Comparison of ENCODE assay signal across 21 cellular contexts in genomic region chr16:1226692-1227091, GRCh38. TPM values are rescaled to one million over a fixed set of nuclear protein-coding genes. Genes with fewer than 3 reads are reported as not detected.
"Had no signal": no experiment of that assay in that cellular context is flagged by ENCODE, and none has a peak within 500 bp of the region (broad histone marks: within the 10 kb centered on the region; RNA-seq: fewer than 3 reads in every experiment).

No MANE protein-coding gene starts in this region.

RNA-seq across cellular contexts. Expression of gene TPSG1, which starts 1.6 kb away (rescaled TPM):
- total RNA-seq: activated B cell treated with CpG ODN at 0.5 μM for 24 hours; activated CD4-positive, alpha-beta memory T cell treated with anti-CD3 and anti-CD28 coated beads for 36 hours; activated CD4-positive, alpha-beta T cell treated with anti-CD3 and anti-CD28 coated beads, Interleukin-2, amount 10 ng/mL, durations not matched to agents 24 days and 14 days; activated CD8-positive, alpha-beta memory T cell treated with anti-CD3 and anti-CD28 coated beads for 36 hours; activated CD8-positive, alpha-beta T cell treated with anti-CD3 and anti-CD28 coated beads for 36 hours; activated naive CD4-positive, alpha-beta T cell treated with anti-CD3 and anti-CD28 coated beads for 36 hours; activated naive CD4-positive, alpha-beta T cell treated with anti-CD3 and anti-CD28 coated beads, Interleukin-2, amount 50 U/mL, for 72 hours; activated naive CD8-positive, alpha-beta T cell treated with anti-CD3 and anti-CD28 coated beads for 36 hours; activated T-cell treated with anti-CD3 and anti-CD28 coated beads, Interleukin-2, amount 50 U/mL, for 4 hours; activated T-helper 1 cell treated with anti-CD3 and anti-CD28 coated beads, Interleukin-12 subunit alpha, Interleukin-12 subunit beta, Interleukin-2, Interleukin-4 antibody, amounts not matched to agents 30 ng/mL and 10 ng/mL and 1 ng/mL, durations not matched to agents 14 hours and 24 hours and 36 hours; activated T-helper 17 cell treated with anti-CD3 and anti-CD28 coated beads, Interleukin-2, amount 50 U/mL, for 72 hours; astrocyte; body of pancreas; cardiac muscle cell; T-cell; T-helper 1 cell treated with Interleukin-12 subunit alpha and Interleukin-12 subunit beta and Interleukin-4 antibody, amounts not matched to agents 30 ng/mL and 1 ng/mL, for 36 hours; T-helper 17 cell; T-helper 2 cell treated with Interferon-gamma antibody and Interleukin-4, amounts not matched to agents 100 ng/mL and 5 ng/mL, for 36 hours had no signal

RNA-seq across cellular contexts. Expression of gene TPSB2, which starts 3.3 kb away (rescaled TPM):
- total RNA-seq: activated B cell treated with CpG ODN at 0.5 μM for 24 hours; activated CD4-positive, alpha-beta memory T cell treated with anti-CD3 and anti-CD28 coated beads for 36 hours; activated CD4-positive, alpha-beta T cell treated with anti-CD3 and anti-CD28 coated beads, Interleukin-2, amount 10 ng/mL, durations not matched to agents 24 days and 14 days; activated CD8-positive, alpha-beta memory T cell treated with anti-CD3 and anti-CD28 coated beads for 36 hours; activated CD8-positive, alpha-beta T cell treated with anti-CD3 and anti-CD28 coated beads for 36 hours; activated naive CD4-positive, alpha-beta T cell treated with anti-CD3 and anti-CD28 coated beads for 36 hours; activated naive CD8-positive, alpha-beta T cell treated with anti-CD3 and anti-CD28 coated beads for 36 hours; activated T-helper 1 cell treated with anti-CD3 and anti-CD28 coated beads, Interleukin-12 subunit alpha, Interleukin-12 subunit beta, Interleukin-2, Interleukin-4 antibody, amounts not matched to agents 30 ng/mL and 10 ng/mL and 1 ng/mL, durations not matched to agents 14 hours and 24 hours and 36 hours; activated T-helper 17 cell treated with anti-CD3 and anti-CD28 coated beads, Interleukin-2, amount 50 U/mL, for 72 hours; astrocyte; cardiac muscle cell; T-helper 1 cell treated with Interleukin-12 subunit alpha and Interleukin-12 subunit beta and Interleukin-4 antibody, amounts not matched to agents 30 ng/mL and 1 ng/mL, for 36 hours; T-helper 17 cell; T-helper 2 cell treated with Interferon-gamma antibody and Interleukin-4, amounts not matched to agents 100 ng/mL and 5 ng/mL, for 36 hours had no signal
- polyA plus RNA-seq: cardiac muscle cell had no signal

RNA-seq across cellular contexts. Expression of gene TPSAB1, which starts 13.8 kb away (rescaled TPM):
- total RNA-seq: activated B cell treated with CpG ODN at 0.5 μM for 24 hours; activated CD4-positive, alpha-beta memory T cell treated with anti-CD3 and anti-CD28 coated beads for 36 hours; activated CD4-positive, alpha-beta T cell treated with anti-CD3 and anti-CD28 coated beads, Interleukin-2, amount 10 ng/mL, durations not matched to agents 24 days and 14 days; activated CD8-positive, alpha-beta memory T cell treated with anti-CD3 and anti-CD28 coated beads for 36 hours; activated CD8-positive, alpha-beta T cell treated with anti-CD3 and anti-CD28 coated beads for 36 hours; activated naive CD4-positive, alpha-beta T cell treated with anti-CD3 and anti-CD28 coated beads for 36 hours; activated naive CD8-positive, alpha-beta T cell treated with anti-CD3 and anti-CD28 coated beads for 36 hours; activated T-helper 1 cell treated with anti-CD3 and anti-CD28 coated beads, Interleukin-12 subunit alpha, Interleukin-12 subunit beta, Interleukin-2, Interleukin-4 antibody, amounts not matched to agents 30 ng/mL and 10 ng/mL and 1 ng/mL, durations not matched to agents 14 hours and 24 hours and 36 hours; astrocyte; cardiac muscle cell; T-helper 1 cell treated with Interleukin-12 subunit alpha and Interleukin-12 subunit beta and Interleukin-4 antibody, amounts not matched to agents 30 ng/mL and 1 ng/mL, for 36 hours; T-helper 17 cell; T-helper 2 cell treated with Interferon-gamma antibody and Interleukin-4, amounts not matched to agents 100 ng/mL and 5 ng/mL, for 36 hours had no signal
- polyA plus RNA-seq: cardiac muscle cell had no signal

RNA-seq across cellular contexts. Expression of gene TPSD1, which starts 29.2 kb away (rescaled TPM):
- total RNA-seq: activated B cell treated with CpG ODN at 0.5 μM for 24 hours; activated CD4-positive, alpha-beta memory T cell treated with anti-CD3 and anti-CD28 coated beads for 36 hours; activated CD4-positive, alpha-beta T cell treated with anti-CD3 and anti-CD28 coated beads, Interleukin-2, amount 10 ng/mL, durations not matched to agents 24 days and 14 days; activated CD8-positive, alpha-beta memory T cell treated with anti-CD3 and anti-CD28 coated beads for 36 hours; activated CD8-positive, alpha-beta T cell treated with anti-CD3 and anti-CD28 coated beads for 36 hours; activated naive CD4-positive, alpha-beta T cell treated with anti-CD3 and anti-CD28 coated beads for 36 hours; activated naive CD4-positive, alpha-beta T cell treated with anti-CD3 and anti-CD28 coated beads, Interleukin-2, amount 50 U/mL, for 72 hours; activated naive CD8-positive, alpha-beta T cell treated with anti-CD3 and anti-CD28 coated beads for 36 hours; activated T-cell treated with anti-CD3 and anti-CD28 coated beads, Interleukin-2, amount 50 U/mL, for 72 hours; activated T-helper 1 cell treated with anti-CD3 and anti-CD28 coated beads, Interleukin-12 subunit alpha, Interleukin-12 subunit beta, Interleukin-2, Interleukin-4 antibody, amounts not matched to agents 30 ng/mL and 10 ng/mL and 1 ng/mL, durations not matched to agents 14 hours and 24 hours and 36 hours; activated T-helper 17 cell treated with anti-CD3 and anti-CD28 coated beads, Interleukin-2, amount 50 U/mL, for 72 hours; adrenal gland; aorta; astrocyte; cardiac muscle cell; T-helper 1 cell treated with Interleukin-12 subunit alpha and Interleukin-12 subunit beta and Interleukin-4 antibody, amounts not matched to agents 30 ng/mL and 1 ng/mL, for 36 hours; T-helper 17 cell; T-helper 2 cell treated with Interferon-gamma antibody and Interleukin-4, amounts not matched to agents 100 ng/mL and 5 ng/mL, for 36 hours had no signal
- polyA plus RNA-seq: cardiac muscle cell had no signal
